Comparison of ENCODE assay signal across 25 cellular contexts in the genomic region with DNA sequence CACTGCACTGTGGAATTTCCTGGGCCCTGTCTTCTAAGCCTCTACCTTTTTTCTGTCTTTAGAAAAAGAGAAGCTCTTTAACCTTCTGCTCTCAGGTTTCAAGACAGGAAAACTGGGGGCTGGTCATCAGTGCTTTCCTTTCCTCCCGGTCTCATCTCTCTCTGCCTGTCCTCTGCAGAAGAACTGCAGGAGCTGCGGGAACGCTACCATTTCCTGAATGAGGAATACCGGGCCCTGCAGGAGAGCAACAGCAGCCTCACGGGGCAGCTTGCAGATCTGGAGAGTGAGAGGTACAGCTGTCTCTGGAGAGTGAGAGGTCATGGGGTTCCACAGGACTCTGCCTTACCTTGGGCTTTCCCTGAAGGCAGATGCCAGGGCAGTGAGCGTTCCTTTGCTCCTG. TPM values are rescaled to one million over a fixed set of nuclear protein-coding genes. Genes with fewer than 3 reads are reported as not detected.
"Had no signal": no experiment of that assay in that cellular context is flagged by ENCODE, and none has a peak within 500 bp of the region (broad histone marks: within the 10 kb centered on the region; RNA-seq: fewer than 3 reads in every experiment).

No MANE protein-coding gene starts in this region.

- H3K4me3 Mint-ChIP-seq: natural killer cell; stimulated activated naive B cell treated with anti-CD40 and anti-IgM and Interleukin-4, amounts not matched to agents 10 μg/mL and 1 μg/mL and 100 μg/mL, for 72 hours; stimulated activated naive CD8-positive, alpha-beta T cell treated with anti-CD3 and anti-CD28 coated beads, Interleukin-15, amount 100 ng/mL, for 72 hours had no signal

- H3K27ac ChIP-seq: colonic mucosa, psoas muscle, sigmoid colon, skin epidermis, testis, tibial nerve, upper lobe of right lung, vagina had no signal

- H3K36me3 Mint-ChIP-seq: natural killer cell had no signal

- ATAC-seq: left colon; mucosa of descending colon; natural killer cell; psoas muscle; stimulated activated naive B cell treated with anti-CD40 and anti-IgM and Interleukin-4, amounts not matched to agents 10 μg/mL and 1 μg/mL and 100 μg/mL, for 72 hours; stimulated activated naive CD8-positive, alpha-beta T cell treated with anti-CD3 and anti-CD28 coated beads, Interleukin-15, amount 100 ng/mL, for 72 hours; upper lobe of right lung had no signal

- H3K4me1 ChIP-seq: colonic mucosa, psoas muscle, sigmoid colon, testis, tibial nerve, upper lobe of right lung, vagina had no signal

- H3K9me3 Mint-ChIP-seq: natural killer cell; stimulated activated naive B cell treated with anti-CD40 and anti-IgM and Interleukin-4, amounts not matched to agents 10 μg/mL and 1 μg/mL and 100 μg/mL, for 72 hours; stimulated activated naive CD8-positive, alpha-beta T cell treated with anti-CD3 and anti-CD28 coated beads, Interleukin-15, amount 100 ng/mL, for 72 hours had no signal

- H3K27ac Mint-ChIP-seq: natural killer cell; stimulated activated naive B cell treated with anti-CD40 and anti-IgM and Interleukin-4, amounts not matched to agents 10 μg/mL and 1 μg/mL and 100 μg/mL, for 72 hours; stimulated activated naive CD8-positive, alpha-beta T cell treated with anti-CD3 and anti-CD28 coated beads, Interleukin-15, amount 100 ng/mL, for 72 hours had no signal

- H3K4me1 Mint-ChIP-seq: natural killer cell; stimulated activated naive B cell treated with anti-CD40 and anti-IgM and Interleukin-4, amounts not matched to agents 10 μg/mL and 1 μg/mL and 100 μg/mL, for 72 hours; stimulated activated naive CD8-positive, alpha-beta T cell treated with anti-CD3 and anti-CD28 coated beads, Interleukin-15, amount 100 ng/mL, for 72 hours had no signal

- H3K9me3 ChIP-seq: colonic mucosa, mucosa of descending colon, psoas muscle, sigmoid colon, testis, tibial nerve, upper lobe of right lung, vagina had no signal

- DNase-seq: colonic mucosa; dermis blood vessel endothelial cell; foreskin melanocyte; head of caudate nucleus; hypothalamus; left colon; mucosa of descending colon; natural killer cell; psoas muscle; retina; sigmoid colon; stimulated activated CD4-positive, alpha-beta T cell treated with anti-CD3 and anti-CD28 coated beads, Interleukin-2, amount 100 ng/mL, for 24 hours; stimulated activated CD4-positive, alpha-beta T cell treated with anti-CD3 and anti-CD28 coated beads, Interleukin-4, amount 100 ng/mL, for 4 hours; stimulated activated naive B cell treated with anti-CD40 and anti-IgM and Interleukin-4, amounts not matched to agents 10 μg/mL and 1 μg/mL and 100 μg/mL, for 72 hours; stimulated activated naive CD8-positive, alpha-beta T cell treated with anti-CD3 and anti-CD28 coated beads, Interleukin-15, amount 100 ng/mL, for 72 hours; testis; upper lobe of right lung had no signal

- H3K27me3 Mint-ChIP-seq: stimulated activated naive B cell treated with anti-CD40 and anti-IgM and Interleukin-4, amounts not matched to agents 10 μg/mL and 1 μg/mL and 100 μg/mL, for 72 hours; stimulated activated naive CD8-positive, alpha-beta T cell treated with anti-CD3 and anti-CD28 coated beads, Interleukin-15, amount 100 ng/mL, for 72 hours had no signal

- H3K27me3 ChIP-seq: colonic mucosa, sigmoid colon, testis, tibial nerve, upper lobe of right lung, vagina had no signal

RNA-seq across cellular contexts. Expression of gene OPN1SW, which starts 28.9 kb away (rescaled TPM):
- total RNA-seq: colonic mucosa, dermis blood vessel endothelial cell, kidney epithelial cell, left colon, liver, lung microvascular endothelial cell, mucosa of descending colon, natural killer cell, omental fat pad, psoas muscle, sigmoid colon, subcutaneous adipose tissue, testis, tibial nerve, upper lobe of right lung, vagina had no signal
